2 cellular contexts compared by ENCODE assay signal in genomic region chr9:129349571-129349947, GRCh38.
TF ChIP-seq lines count a peak whose summit lies in the region.

No MANE protein-coding gene starts in this region.

TF ChIP-seq in IMR-90, 13 proteins besides CTCF, POLR2A, EP300 and RAD21:
- TF ChIP-seq NFE2L2 (IDR thresholded peaks at IDR 0.05; ENCODE audit: low read depth, low read length) = no peak
- TF ChIP-seq RCOR1 (IDR thresholded peaks at IDR 0.05; ENCODE audit: insufficient replicate concordance, low read length) = no peak

TF ChIP-seq in K562, 482 proteins besides CTCF, POLR2A, EP300 and RAD21:
- TF ChIP-seq YY1 (IDR thresholded peaks at IDR 0.05; ENCODE audit: borderline replicate concordance in 1 of 3, control insufficient read depth in 1 of 3, extremely low read depth in 1 of 3, insufficient read depth in 3 of 3, insufficient read length in 1 of 3, insufficient replicate concordance in 2 of 3, low read depth in 1 of 3, low read length in 2 of 3) (no peak), ZBTB5 (IDR thresholded peaks at IDR 0.05) (no peak), TBP (optimal IDR thresholded peaks at IDR 0.05; ENCODE audit: low read depth, low read length) (no peak), ZNF445 (CRISPR knock-in tag; IDR thresholded peaks at IDR 0.05; ENCODE audit: low read depth) (no peak), ZBTB17 (CRISPR knock-in tag; IDR thresholded peaks at IDR 0.05) (no peak), ZFP36 (IDR thresholded peaks at IDR 0.05; ENCODE audit: low read depth, low read length, partially characterized antibody) (peak; percentile 67)
